22 cellular contexts compared by ENCODE assay signal in the genomic region with DNA sequence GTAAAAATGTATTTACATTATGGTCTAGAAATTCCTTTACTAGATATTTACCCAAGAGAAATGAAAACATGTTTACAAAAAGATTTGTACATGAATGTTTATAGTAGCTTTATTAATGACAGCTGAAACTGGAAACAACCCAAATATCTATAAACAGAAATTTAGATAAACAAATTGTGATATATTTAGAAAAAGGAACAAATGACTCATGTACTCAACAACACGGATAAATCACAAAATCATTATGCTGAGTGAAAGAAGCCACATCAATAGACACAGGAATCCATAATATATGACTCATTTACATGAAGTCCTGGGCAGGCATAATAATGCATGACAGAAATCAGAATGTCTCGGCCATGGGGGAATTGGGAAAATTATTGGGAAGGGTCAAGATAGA.
"Had no signal": no experiment of that assay in that cellular context is flagged by ENCODE, and none has a peak within 500 bp of the region (broad histone marks: within the 10 kb centered on the region; RNA-seq: fewer than 3 reads in every experiment).

No MANE protein-coding gene starts in this region.

- H3K4me3 Mint-ChIP-seq: activated CD4-positive, alpha-beta T cell treated with anti-CD3 and anti-CD28 coated beads, Interleukin-2, amount 10 ng/mL, durations not matched to agents 7 days and 5 days; activated CD8-positive, alpha-beta memory T cell treated with anti-CD3 and anti-CD28 coated beads, Interleukin-2, amount 10 ng/mL, durations not matched to agents 7 days and 5 days; activated CD8-positive, alpha-beta T cell treated with anti-CD3 and anti-CD28 coated beads for 36 hours; activated naive CD8-positive, alpha-beta T cell treated with anti-CD3 and anti-CD28 coated beads, Interleukin-2, amount 50 U/mL, for 24 hours; activated T-helper 1 cell treated with anti-CD3 and anti-CD28 coated beads, Interleukin-12 subunit alpha, Interleukin-12 subunit beta, Interleukin-2, Interleukin-4 antibody, amounts not matched to agents 30 ng/mL and 10 ng/mL and 1 ng/mL, durations not matched to agents 14 hours and 24 hours and 36 hours; naive B cell; neural crest cell; stimulated activated memory B cell treated with anti-CD40 and anti-IgM and Interleukin-4, amounts not matched to agents 10 μg/mL and 1 μg/mL and 100 μg/mL, for 72 hours had no signal

- H3K9me3 ChIP-seq: body of pancreas, gastroesophageal sphincter, lower lobe of right lung, right lobe of liver, thoracic aorta, upper lobe of left lung had no signal

- H3K27me3 Mint-ChIP-seq: activated CD4-positive, alpha-beta T cell treated with anti-CD3 and anti-CD28 coated beads, Interleukin-2, amount 10 ng/mL, durations not matched to agents 7 days and 5 days; activated CD8-positive, alpha-beta memory T cell treated with anti-CD3 and anti-CD28 coated beads, Interleukin-2, amount 10 ng/mL, durations not matched to agents 7 days and 5 days; activated CD8-positive, alpha-beta T cell treated with anti-CD3 and anti-CD28 coated beads for 36 hours; activated naive CD8-positive, alpha-beta T cell treated with anti-CD3 and anti-CD28 coated beads, Interleukin-2, amount 50 U/mL, for 24 hours; naive B cell; stimulated activated memory B cell treated with anti-CD40 and anti-IgM and Interleukin-4, amounts not matched to agents 10 μg/mL and 1 μg/mL and 100 μg/mL, for 72 hours had no signal

- H3K36me3 ChIP-seq: gastroesophageal sphincter, lower lobe of right lung, right lobe of liver, thoracic aorta, upper lobe of left lung had no signal

- H3K4me3 ChIP-seq: body of pancreas, gastroesophageal sphincter, lower lobe of right lung, right lobe of liver, thoracic aorta, upper lobe of left lung had no signal

- FAIRE-seq: islet of Langerhans, small intestine had no signal

- H3K27me3 ChIP-seq: body of pancreas, gastroesophageal sphincter, right lobe of liver, upper lobe of left lung had no signal

- DNase-seq: activated CD4-positive, alpha-beta T cell treated with anti-CD3 and anti-CD28 coated beads, Interleukin-2, amount 10 ng/mL, durations not matched to agents 7 days and 5 days; activated CD8-positive, alpha-beta memory T cell treated with anti-CD3 and anti-CD28 coated beads, Interleukin-2, amount 10 ng/mL, durations not matched to agents 7 days and 5 days; activated CD8-positive, alpha-beta T cell treated with anti-CD3 and anti-CD28 coated beads for 36 hours; activated gamma-delta T cell; activated naive CD4-positive, alpha-beta T cell treated with anti-CD3 and anti-CD28 coated beads, Interleukin-2, amount 50 U/mL, for 16 hours; activated naive CD8-positive, alpha-beta T cell treated with anti-CD3 and anti-CD28 coated beads, Interleukin-2, amount 50 U/mL, for 24 hours; body of pancreas; head of caudate nucleus; lower lobe of right lung; naive B cell; occipital lobe; right lobe of liver; small intestine; stimulated activated CD4-positive, alpha-beta T cell treated with anti-CD3 and anti-CD28 coated beads, Interleukin-15, amount 100 ng/mL, for 24 hours; upper lobe of left lung had no signal

- ATAC-seq: activated CD4-positive, CD25-positive, alpha-beta regulatory T cell treated with anti-CD3 and anti-CD28 coated beads, Interleukin-2, amount 50 U/mL, for 24 hours; activated CD8-positive, alpha-beta memory T cell treated with anti-CD3 and anti-CD28 coated beads, Interleukin-2, amount 10 ng/mL, durations not matched to agents 7 days and 5 days; activated CD8-positive, alpha-beta T cell treated with anti-CD3 and anti-CD28 coated beads for 36 hours; activated naive CD8-positive, alpha-beta T cell treated with anti-CD3 and anti-CD28 coated beads, Interleukin-2, amount 50 U/mL, for 24 hours; body of pancreas; gastroesophageal sphincter; lower lobe of right lung; right lobe of liver; stimulated activated memory B cell treated with anti-CD40 and anti-IgM and Interleukin-4, amounts not matched to agents 10 μg/mL and 1 μg/mL and 100 μg/mL, for 72 hours had no signal

- H3K27ac ChIP-seq: body of pancreas, gastroesophageal sphincter, lower lobe of right lung, right lobe of liver, thoracic aorta, upper lobe of left lung had no signal

- H3K4me1 ChIP-seq: body of pancreas, gastroesophageal sphincter, lower lobe of right lung, right lobe of liver, upper lobe of left lung had no signal

- H3K36me3 Mint-ChIP-seq: activated CD8-positive, alpha-beta memory T cell treated with anti-CD3 and anti-CD28 coated beads, Interleukin-2, amount 10 ng/mL, durations not matched to agents 7 days and 5 days; naive B cell; stimulated activated memory B cell treated with anti-CD40 and anti-IgM and Interleukin-4, amounts not matched to agents 10 μg/mL and 1 μg/mL and 100 μg/mL, for 72 hours had no signal

- H3K4me1 Mint-ChIP-seq: activated CD4-positive, alpha-beta T cell treated with anti-CD3 and anti-CD28 coated beads, Interleukin-2, amount 10 ng/mL, durations not matched to agents 7 days and 5 days; activated CD8-positive, alpha-beta memory T cell treated with anti-CD3 and anti-CD28 coated beads, Interleukin-2, amount 10 ng/mL, durations not matched to agents 7 days and 5 days; activated naive CD8-positive, alpha-beta T cell treated with anti-CD3 and anti-CD28 coated beads, Interleukin-2, amount 50 U/mL, for 24 hours; naive B cell; stimulated activated memory B cell treated with anti-CD40 and anti-IgM and Interleukin-4, amounts not matched to agents 10 μg/mL and 1 μg/mL and 100 μg/mL, for 72 hours had no signal

- H3K27ac Mint-ChIP-seq: activated CD4-positive, alpha-beta T cell treated with anti-CD3 and anti-CD28 coated beads, Interleukin-2, amount 10 ng/mL, durations not matched to agents 7 days and 5 days; activated CD8-positive, alpha-beta memory T cell treated with anti-CD3 and anti-CD28 coated beads, Interleukin-2, amount 10 ng/mL, durations not matched to agents 7 days and 5 days; activated CD8-positive, alpha-beta T cell treated with anti-CD3 and anti-CD28 coated beads for 36 hours; activated naive CD8-positive, alpha-beta T cell treated with anti-CD3 and anti-CD28 coated beads, Interleukin-2, amount 50 U/mL, for 24 hours; activated T-helper 1 cell treated with anti-CD3 and anti-CD28 coated beads, Interleukin-12 subunit alpha, Interleukin-12 subunit beta, Interleukin-2, Interleukin-4 antibody, amounts not matched to agents 30 ng/mL and 10 ng/mL and 1 ng/mL, durations not matched to agents 14 hours and 24 hours and 36 hours; naive B cell; stimulated activated memory B cell treated with anti-CD40 and anti-IgM and Interleukin-4, amounts not matched to agents 10 μg/mL and 1 μg/mL and 100 μg/mL, for 72 hours had no signal

- H3K9me3 Mint-ChIP-seq: neural crest cell had no signal
